ENCODE assay signal across 13 cellular contexts in the genomic region with DNA sequence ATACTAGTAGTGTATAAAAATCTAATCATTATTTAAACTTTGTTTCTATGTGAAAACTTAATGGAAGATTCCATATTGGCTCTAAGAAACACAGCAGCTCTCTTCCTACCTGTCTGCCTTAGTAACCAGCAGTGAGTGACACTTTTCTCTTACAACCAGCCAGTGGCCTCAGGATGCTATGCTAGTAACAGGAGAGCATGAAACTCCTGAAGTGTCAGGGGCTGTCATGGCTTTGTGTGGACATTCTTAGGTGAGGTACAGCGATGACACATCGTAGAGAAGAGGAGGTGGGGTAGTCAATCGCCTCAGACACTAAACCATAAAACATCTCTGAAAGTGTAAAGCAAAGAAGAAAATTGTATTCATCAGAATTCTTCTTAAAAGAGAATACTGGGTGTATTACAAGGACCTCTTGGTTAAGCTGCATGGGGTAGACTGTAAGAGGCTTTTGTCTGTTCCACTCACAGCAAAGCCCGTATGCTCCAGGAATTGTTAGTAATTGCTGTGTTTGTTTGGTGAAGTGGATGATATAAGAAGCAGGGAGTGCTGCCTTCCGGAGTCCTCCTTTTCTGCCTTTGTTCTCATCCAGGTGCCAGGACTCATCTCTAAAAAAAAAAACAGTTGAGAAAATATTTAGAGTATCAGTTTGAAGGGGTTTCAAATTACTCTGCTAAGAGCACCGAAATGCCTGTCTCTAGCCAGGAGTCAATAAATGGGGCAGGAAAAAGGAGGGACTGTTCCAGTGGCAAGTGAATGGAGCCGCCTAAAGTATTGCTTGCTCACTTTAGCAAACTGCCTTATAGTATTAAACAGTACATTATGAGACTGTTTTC.
DNase-seq lines count a peak whose midpoint lies in the region; ATAC-seq and TF ChIP-seq lines count a peak whose summit lies in the region.
"Had no signal": no experiment of that assay in that cellular context is flagged by ENCODE, and none has a peak within 500 bp of the region (broad histone marks: within the 10 kb centered on the region; RNA-seq: fewer than 3 reads in every experiment).

No MANE protein-coding gene starts in this region.

- TF ChIP-seq POLR2A in gastrocnemius medialis (IDR thresholded peaks at IDR 0.05) = no peak

- H3K4me1 ChIP-seq in gastrocnemius medialis = no peaks in the 10 kb centered on the region

- H3K27ac Mint-ChIP-seq in WTC11 (peak overlapping the region; percentile 93), type B pancreatic cell (peak overlapping the region; percentile 57)
- H3K27ac Mint-ChIP-seq: activated CD4-positive, alpha-beta T cell treated with anti-CD3 and anti-CD28 coated beads, Interleukin-2, amount 10 ng/mL, durations not matched to agents 7 days and 5 days; dendritic cell treated with granulocyte-macrophage colony-stimulating factor and Interleukin-4, amounts not matched to agents 40 ng/mL and 50 ng/mL, for 4 days; memory B cell had no signal

- ATAC-seq in WTC11 (peak; percentile 80), GM21447 (IDR thresholded peaks at IDR 0.05; ENCODE audit: unreplicated experiment) (no peak), GM21717 (IDR thresholded peaks at IDR 0.05; ENCODE audit: unreplicated experiment) (no peak), gastrocnemius medialis (no peak)

- no peaks in the 10 kb centered on the region for H3K9me3 ChIP-seq in gastrocnemius medialis

- H3K4me3 ChIP-seq in gastrocnemius medialis = no peak overlapping the region

- intact Hi-C loops in gastrocnemius medialis (cut with DNase I; ENCODE audit: low total_unique reads) = no loop called here

- no peak for TF ChIP-seq CTCF in WTC11 (IDR thresholded peaks at IDR 0.05)
- TF ChIP-seq CTCF in type B pancreatic cell (conservative IDR thresholded peaks at IDR 0.05) = no peak
- TF ChIP-seq CTCF in gastrocnemius medialis (IDR thresholded peaks at IDR 0.05 in 4 of 5, conservative IDR thresholded peaks at IDR 0.05 in 1 of 5) = no peak

- in situ Hi-C loops in gastrocnemius medialis (cut with MboI; ENCODE audit: low sequenced_read_pairs in 4 of 4) = no loop called here

- no peaks in the 10 kb centered on the region for H3K36me3 ChIP-seq in gastrocnemius medialis

- H3K27me3 Mint-ChIP-seq in WTC11 (ENCODE audit: low read depth) (no peaks in the 10 kb centered on the region), type B pancreatic cell (no peaks in the 10 kb centered on the region)
- H3K27me3 Mint-ChIP-seq: activated CD4-positive, alpha-beta T cell treated with anti-CD3 and anti-CD28 coated beads, Interleukin-2, amount 10 ng/mL, durations not matched to agents 7 days and 5 days; dendritic cell treated with granulocyte-macrophage colony-stimulating factor and Interleukin-4, amounts not matched to agents 40 ng/mL and 50 ng/mL, for 4 days; memory B cell had no signal

- H3K27ac ChIP-seq in gastrocnemius medialis = no peak overlapping the region

- DNase-seq in NCI-H128 (lab: John Stamatoyannopoulos, UW; ENCODE audit: unreplicated experiment) (peak; percentile 78), NCI-H2196 treated with DMSO at 0.1 percent for 48 hours (lab: John Stamatoyannopoulos, UW; ENCODE audit: unreplicated experiment) (peak; percentile 99), WTC11 (ENCODE audit: low spot score) (no peak), type B pancreatic cell (ENCODE audit: extremely low spot score, unreplicated experiment) (no peak), gastrocnemius medialis (no peak)
- DNase-seq: activated CD4-positive, alpha-beta T cell treated with anti-CD3 and anti-CD28 coated beads, Interleukin-2, amount 10 ng/mL, durations not matched to agents 7 days and 5 days; anterior cingulate cortex; H7; occipital lobe had no signal

- POLR2A ChIA-PET in WTC11 (lab: Charles Lee) = no interaction called here

- peak overlapping the region; percentile 48 for H3K4me3 Mint-ChIP-seq in WTC11
- peak overlapping the region; percentile 26 for H3K4me3 Mint-ChIP-seq in type B pancreatic cell
- H3K4me3 Mint-ChIP-seq: activated CD4-positive, alpha-beta T cell treated with anti-CD3 and anti-CD28 coated beads, Interleukin-2, amount 10 ng/mL, durations not matched to agents 7 days and 5 days; dendritic cell treated with granulocyte-macrophage colony-stimulating factor and Interleukin-4, amounts not matched to agents 40 ng/mL and 50 ng/mL, for 4 days; memory B cell had no signal

- CTCF ChIA-PET in WTC11 (lab: Charles Lee) = interaction anchor here (0.6 kb wide), 1 partner anchor 1430 kb away, joined by 3 read pairs; no protein-coding TSS in a partner anchor

- H3K9me3 Mint-ChIP-seq in WTC11 = peaks cover 3% of the 10 kb centered on the region
- H3K9me3 Mint-ChIP-seq in type B pancreatic cell = no peaks in the 10 kb centered on the region

- no peaks in the 10 kb centered on the region for H3K27me3 ChIP-seq in gastrocnemius medialis

- no peaks in the 10 kb centered on the region for H3K36me3 Mint-ChIP-seq in WTC11
- H3K36me3 Mint-ChIP-seq in type B pancreatic cell = no peaks in the 10 kb centered on the region
- H3K36me3 Mint-ChIP-seq: memory B cell had no signal

- H3K4me1 Mint-ChIP-seq in WTC11 (peaks cover 30% of the 10 kb centered on the region), type B pancreatic cell (ENCODE audit: unreplicated experiment) (peaks cover 25% of the 10 kb centered on the region)
- H3K4me1 Mint-ChIP-seq: activated CD4-positive, alpha-beta T cell treated with anti-CD3 and anti-CD28 coated beads, Interleukin-2, amount 10 ng/mL, durations not matched to agents 7 days and 5 days; memory B cell had no signal

TF ChIP-seq in WTC11, 78 proteins besides CTCF, POLR2A, EP300 and RAD21:
- no peak for TF ChIP-seq TEAD4 (CRISPR knock-in tag; IDR thresholded peaks at IDR 0.05)
- no peak for TF ChIP-seq ZNF121 (CRISPR knock-in tag; IDR thresholded peaks at IDR 0.05)
- TF ChIP-seq ZNF317 (CRISPR knock-in tag; IDR thresholded peaks at IDR 0.05; ENCODE audit: borderline replicate concordance, low read depth) = no peak
- no peak for TF ChIP-seq FOXP1 (CRISPR knock-in tag; IDR thresholded peaks at IDR 0.05; ENCODE audit: borderline replicate concordance)
- no peak for TF ChIP-seq ESRRA (CRISPR knock-in tag; IDR thresholded peaks at IDR 0.05; ENCODE audit: borderline replicate concordance)
- no peak for TF ChIP-seq HMGA2 (CRISPR knock-in tag; IDR thresholded peaks at IDR 0.05)
- TF ChIP-seq NFE2L1 (CRISPR knock-in tag; IDR thresholded peaks at IDR 0.05) = no peak
- no peak for TF ChIP-seq ZBTB21 (CRISPR knock-in tag; IDR thresholded peaks at IDR 0.05; ENCODE audit: borderline replicate concordance)
- no peak for TF ChIP-seq IRF2 (CRISPR knock-in tag; IDR thresholded peaks at IDR 0.05; ENCODE audit: borderline replicate concordance, low read depth)
- TF ChIP-seq, protein P1, sequence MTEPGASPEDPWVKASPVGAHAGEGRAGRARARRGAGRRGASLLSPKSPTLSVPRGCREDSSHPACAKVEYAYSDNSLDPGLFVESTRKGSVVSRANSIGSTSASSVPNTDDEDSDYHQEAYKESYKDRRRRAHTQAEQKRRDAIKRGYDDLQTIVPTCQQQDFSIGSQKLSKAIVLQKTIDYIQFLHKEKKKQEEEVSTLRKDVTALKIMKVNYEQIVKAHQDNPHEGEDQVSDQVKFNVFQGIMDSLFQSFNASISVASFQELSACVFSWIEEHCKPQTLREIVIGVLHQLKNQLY (CRISPR knock-in tag; IDR thresholded peaks at IDR 0.05) = no peak
- TF ChIP-seq NFYB (CRISPR knock-in tag; conservative IDR thresholded peaks at IDR 0.05; ENCODE audit: low read depth) = no peak
- TF ChIP-seq, protein P2, sequence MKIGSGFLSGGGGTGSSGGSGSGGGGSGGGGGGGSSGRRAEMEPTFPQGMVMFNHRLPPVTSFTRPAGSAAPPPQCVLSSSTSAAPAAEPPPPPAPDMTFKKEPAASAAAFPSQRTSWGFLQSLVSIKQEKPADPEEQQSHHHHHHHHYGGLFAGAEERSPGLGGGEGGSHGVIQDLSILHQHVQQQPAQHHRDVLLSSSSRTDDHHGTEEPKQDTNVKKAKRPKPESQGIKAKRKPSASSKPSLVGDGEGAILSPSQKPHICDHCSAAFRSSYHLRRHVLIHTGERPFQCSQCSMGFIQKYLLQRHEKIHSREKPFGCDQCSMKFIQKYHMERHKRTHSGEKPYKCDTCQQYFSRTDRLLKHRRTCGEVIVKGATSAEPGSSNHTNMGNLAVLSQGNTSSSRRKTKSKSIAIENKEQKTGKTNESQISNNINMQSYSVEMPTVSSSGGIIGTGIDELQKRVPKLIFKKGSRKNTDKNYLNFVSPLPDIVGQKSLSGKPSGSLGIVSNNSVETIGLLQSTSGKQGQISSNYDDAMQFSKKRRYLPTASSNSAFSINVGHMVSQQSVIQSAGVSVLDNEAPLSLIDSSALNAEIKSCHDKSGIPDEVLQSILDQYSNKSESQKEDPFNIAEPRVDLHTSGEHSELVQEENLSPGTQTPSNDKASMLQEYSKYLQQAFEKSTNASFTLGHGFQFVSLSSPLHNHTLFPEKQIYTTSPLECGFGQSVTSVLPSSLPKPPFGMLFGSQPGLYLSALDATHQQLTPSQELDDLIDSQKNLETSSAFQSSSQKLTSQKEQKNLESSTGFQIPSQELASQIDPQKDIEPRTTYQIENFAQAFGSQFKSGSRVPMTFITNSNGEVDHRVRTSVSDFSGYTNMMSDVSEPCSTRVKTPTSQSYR (CRISPR knock-in tag; IDR thresholded peaks at IDR 0.05) = no peak
- TF ChIP-seq, protein P3, sequence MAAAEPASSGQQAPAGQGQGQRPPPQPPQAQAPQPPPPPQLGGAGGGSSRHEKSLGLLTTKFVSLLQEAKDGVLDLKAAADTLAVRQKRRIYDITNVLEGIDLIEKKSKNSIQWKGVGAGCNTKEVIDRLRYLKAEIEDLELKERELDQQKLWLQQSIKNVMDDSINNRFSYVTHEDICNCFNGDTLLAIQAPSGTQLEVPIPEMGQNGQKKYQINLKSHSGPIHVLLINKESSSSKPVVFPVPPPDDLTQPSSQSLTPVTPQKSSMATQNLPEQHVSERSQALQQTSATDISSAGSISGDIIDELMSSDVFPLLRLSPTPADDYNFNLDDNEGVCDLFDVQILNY (CRISPR knock-in tag; IDR thresholded peaks at IDR 0.05) = no peak
- TF ChIP-seq RELA (CRISPR knock-in tag; IDR thresholded peaks at IDR 0.05; ENCODE audit: borderline replicate concordance) = no peak
- no peak for TF ChIP-seq ZNF671 (CRISPR knock-in tag; IDR thresholded peaks at IDR 0.05)

Comparison
In these comparisons a context has a peak if more than half of its experiments do, and no peak if none do; other contexts are left out.
1. DNase-seq: peak in NCI-H128 (single experiment) and NCI-H2196 treated with DMSO at 0.1 percent for 48 hours (single experiment); none in WTC11 (single experiment), type B pancreatic cell (single experiment) and gastrocnemius medialis (0 of 2).